In genomic region chr12:6914246-6914947, GRCh38 we compare ENCODE assay signal across 8 cellular contexts. TPM values are rescaled to one million over a fixed set of nuclear protein-coding genes. Genes with fewer than 3 reads are reported as not detected.
A peak's percentile ranks its signal among the peaks of the same experiment; 100 is the strongest.
DNase-seq lines count a peak whose midpoint lies in the region; ATAC-seq and TF ChIP-seq lines count a peak whose summit lies in the region.

Gene ENO2, plus strand, starts transcription at chr12:6914580. Its CDS starts 1,253 bp downstream, at chr12:6915833.

- no peaks in the 10 kb centered on the region for H3K27me3 Mint-ChIP-seq in activated naive CD8-positive, alpha-beta T cell

- H3K4me1 Mint-ChIP-seq in activated naive CD8-positive, alpha-beta T cell (ENCODE audit: low read depth): peaks cover 29% of the 10 kb centered on the region

- TF ChIP-seq RAD21 in SK-N-SH (IDR thresholded peaks at IDR 0.05; ENCODE audit: low read length): no peak

- intact Hi-C loops in Right ventricle myocardium superior (cut with DNase I): no loop called here
- intact Hi-C loops in tibial artery (cut with DNase I; ENCODE audit: low total_unique reads): no loop called here

- no peak; a peak in 1 of 4 replicates for TF ChIP-seq EP300 in SK-N-SH (IDR thresholded peaks at IDR 0.05; ENCODE audit: borderline replicate concordance in 1 of 2, low read depth in 1 of 2, low read length in 1 of 2)

- H3K36me3 Mint-ChIP-seq in activated naive CD8-positive, alpha-beta T cell: no peaks in the 10 kb centered on the region

- H3K27ac ChIP-seq in SK-N-SH (ENCODE audit: low read depth in 2 of 2, low read length in 1 of 2) (peak within 1 kb of the TSS; percentile 49 to 82), parathyroid adenoma (peak within 1 kb of the TSS; percentile 44), tibial artery (peak within 1 kb of the TSS; percentile 96 to 97)

- H3K27ac Mint-ChIP-seq in activated naive CD8-positive, alpha-beta T cell: peak within 1 kb of the TSS; percentile 88

- peak within 1 kb of the TSS; percentile 93 for H3K4me3 Mint-ChIP-seq in activated naive CD8-positive, alpha-beta T cell

- H3K79me2 ChIP-seq in SK-N-SH (ENCODE audit: insufficient read depth) (peaks cover 13% of the 10 kb centered on the region; the same call in 1 of the 2 replicates), parathyroid adenoma (no peaks in the 10 kb centered on the region)

- 8% methylated on average over 15 of the region's 68 CpGs for WGBS in SK-N-SH (ENCODE audit: low lambda C conversion rate)

- H3K9me3 Mint-ChIP-seq in activated naive CD8-positive, alpha-beta T cell (ENCODE audit: low read depth): no peaks in the 10 kb centered on the region

- peak; percentile 90 for ATAC-seq in Right ventricle myocardium superior (ENCODE audit: poor library complexity)

- H3K9me2 ChIP-seq in SK-N-SH: no peaks in the 10 kb centered on the region

- DNase-seq in AG20443 (ENCODE audit: low spot score): peak; percentile 92
- DNase-seq in GM19238 (ENCODE audit: insufficient read length, low spot score): peak; percentile 75
- DNase-seq in HT-29 (ENCODE audit: low spot score): peak; percentile 48
- DNase-seq in SK-N-SH: peak; percentile 91
- DNase-seq in Right ventricle myocardium superior: peak; percentile 81
- peak; percentile 81 to 93 for DNase-seq in tibial artery

- H3K4me2 ChIP-seq in SK-N-SH (peak within 1 kb of the TSS; percentile 97), parathyroid adenoma (ENCODE audit: low read length) (peak within 1 kb of the TSS; percentile 87)

- TF ChIP-seq CTCF in SK-N-SH (IDR thresholded peaks at IDR 0.05) (no peak), parathyroid adenoma (IDR thresholded peaks at IDR 0.05) (no peak), tibial artery (IDR thresholded peaks at IDR 0.05) (no peak)

- H3F3A ChIP-seq in SK-N-SH (replicated peaks; ENCODE audit: insufficient read depth): peaks cover 4% of the 10 kb centered on the region

- CTCF ChIA-PET in SK-N-SH (lab: Yijun Ruan, JAX): interaction anchor here (0.7 to 9.6 kb wide), 8 partner anchors 11 to 47 kb away, joined by 3 to 62 read pairs (median 6); partner anchors contain the start of genes C12orf57, RNU7-1 and SPSB2

- H3K9me3 ChIP-seq in SK-N-SH (no peaks in the 10 kb centered on the region), parathyroid adenoma (ENCODE audit: control insufficient read depth, low read length) (no peaks in the 10 kb centered on the region), tibial artery (no peaks in the 10 kb centered on the region)

- H3K4me1 ChIP-seq in SK-N-SH (ENCODE audit: control insufficient read depth in 1 of 2, insufficient read depth in 2 of 2, low read depth in 1 of 2, low read length in 1 of 2) (peaks cover 14 to 18% of the 10 kb centered on the region in 2 experiments; a peak in 2 of 4 replicates), parathyroid adenoma (no peaks in the 10 kb centered on the region), tibial artery (peaks cover 0 to 19% (median 16%) of the 10 kb centered on the region in 4 donors)

- H3K27me3 ChIP-seq in SK-N-SH (ENCODE audit: insufficient read depth): no peaks in the 10 kb centered on the region
- H3K27me3 ChIP-seq in parathyroid adenoma (ENCODE audit: control insufficient read depth, insufficient read depth, low read length): no peaks in the 10 kb centered on the region
- no peaks in the 10 kb centered on the region for H3K27me3 ChIP-seq in tibial artery

- H2AFZ ChIP-seq in SK-N-SH (ENCODE audit: low read depth) (peak within 1 kb of the TSS; percentile 91), parathyroid adenoma (peak within 1 kb of the TSS; percentile 85)

- POLR2A ChIA-PET in SK-N-SH (lab: Yijun Ruan, JAX): interaction anchor here (0.7 to 4.2 kb wide), 11 partner anchors 9 to 49 kb away, joined by 3 to 21 read pairs (median 4); partner anchors contain the start of genes ATN1, C12orf57, RNU7-1 and SPSB2

- H3K36me3 ChIP-seq in SK-N-SH (replicated peaks in 1 of 2; ENCODE audit: control insufficient read depth in 1 of 2, insufficient read depth in 2 of 2, low read length in 1 of 2) (peaks cover 0 to 7% of the 10 kb centered on the region in 2 experiments), parathyroid adenoma (ENCODE audit: control insufficient read depth, insufficient read depth, low read length) (no peaks in the 10 kb centered on the region), tibial artery (peaks cover 0 to 34% (median 15%) of the 10 kb centered on the region in 3 donors)

- H3K4me3 ChIP-seq in SK-N-SH (ENCODE audit: low read depth in 2 of 2, low read length in 1 of 2) (peak within 1 kb of the TSS; percentile 69 to 92), parathyroid adenoma (ENCODE audit: low read depth, low read length) (peak within 1 kb of the TSS; percentile 64), tibial artery (peak within 1 kb of the TSS; percentile 68 to 72)

- H4K20me1 ChIP-seq in SK-N-SH (ENCODE audit: insufficient read depth): no peaks in the 10 kb centered on the region

- H3K9ac ChIP-seq in SK-N-SH (peak within 1 kb of the TSS; percentile 75), parathyroid adenoma (peak within 1 kb of the TSS; percentile 20)

TF ChIP-seq in SK-N-SH, 30 proteins besides CTCF, POLR2A, EP300 and RAD21:
- TF ChIP-seq MXI1 (IDR thresholded peaks at IDR 0.05; ENCODE audit: low read depth, low read length) (peak; percentile 29; the same call in 1 of the 2 replicates), RXRA (IDR thresholded peaks at IDR 0.05; ENCODE audit: borderline replicate concordance, low read depth) (no peak), USF1 (IDR thresholded peaks at IDR 0.05; ENCODE audit: borderline replicate concordance, low read depth) (peak; percentile 89), FOSL2 (IDR thresholded peaks at IDR 0.05; ENCODE audit: borderline replicate concordance, low read depth) (peak; percentile 64; the same call in 1 of the 2 replicates), USF2 (IDR thresholded peaks at IDR 0.05; ENCODE audit: borderline replicate concordance, low read depth, low read length) (peak; percentile 21; the same call in 1 of the 2 replicates), MAX (IDR thresholded peaks at IDR 0.05; ENCODE audit: low read depth) (peak; percentile 36; the same call in 1 of the 2 replicates), FOXJ3 (CRISPR knock-in tag; IDR thresholded peaks at IDR 0.05) (no peak)

RNA-seq across cellular contexts. Expression of gene ENO2, which starts in this region (rescaled TPM):
- 7.7 and 9.1 TPM in 2 replicates for total RNA-seq in HT-29 (2014; rRNA removed; shearing (Covaris generic))
- 50.6 and 56.9 TPM in 2 replicates for polyA plus RNA-seq in SK-N-SH (2012; rRNA removed)
- 39.1 and 43.0 TPM in 2 replicates for polyA plus RNA-seq in SK-N-SH (2012; cell fraction: cytosol; rRNA removed)
- polyA plus RNA-seq in SK-N-SH (2012; cell fraction: nucleus; rRNA removed): 190 and 231 TPM in 2 replicates
- 7.4 TPM for total RNA-seq in Right ventricle myocardium superior

Comparison
In these comparisons a context has a peak if more than half of its experiments do, and no peak if none do; other contexts are left out.
1. Peak in every context shown above with its lines: DNase-seq, ATAC-seq, H3K4me3 ChIP-seq and H3K27ac ChIP-seq.
2. H3K27ac ChIP-seq: peak in every context shown above with its lines; median percentile 96 in tibial artery; 66 in SK-N-SH; 44 in parathyroid adenoma.